3 cellular contexts compared by ENCODE assay signal in genomic region chr5:67405101-67405364, GRCh38.
TF ChIP-seq lines count a peak whose summit lies in the region.

No MANE protein-coding gene starts in this region.

TF ChIP-seq in A549, 52 proteins besides CTCF, POLR2A, EP300 and RAD21:
- no peak for TF ChIP-seq HMGXB4 (CRISPR knock-in tag; IDR thresholded peaks at IDR 0.05; ENCODE audit: borderline replicate concordance)
- TF ChIP-seq, protein P1, sequence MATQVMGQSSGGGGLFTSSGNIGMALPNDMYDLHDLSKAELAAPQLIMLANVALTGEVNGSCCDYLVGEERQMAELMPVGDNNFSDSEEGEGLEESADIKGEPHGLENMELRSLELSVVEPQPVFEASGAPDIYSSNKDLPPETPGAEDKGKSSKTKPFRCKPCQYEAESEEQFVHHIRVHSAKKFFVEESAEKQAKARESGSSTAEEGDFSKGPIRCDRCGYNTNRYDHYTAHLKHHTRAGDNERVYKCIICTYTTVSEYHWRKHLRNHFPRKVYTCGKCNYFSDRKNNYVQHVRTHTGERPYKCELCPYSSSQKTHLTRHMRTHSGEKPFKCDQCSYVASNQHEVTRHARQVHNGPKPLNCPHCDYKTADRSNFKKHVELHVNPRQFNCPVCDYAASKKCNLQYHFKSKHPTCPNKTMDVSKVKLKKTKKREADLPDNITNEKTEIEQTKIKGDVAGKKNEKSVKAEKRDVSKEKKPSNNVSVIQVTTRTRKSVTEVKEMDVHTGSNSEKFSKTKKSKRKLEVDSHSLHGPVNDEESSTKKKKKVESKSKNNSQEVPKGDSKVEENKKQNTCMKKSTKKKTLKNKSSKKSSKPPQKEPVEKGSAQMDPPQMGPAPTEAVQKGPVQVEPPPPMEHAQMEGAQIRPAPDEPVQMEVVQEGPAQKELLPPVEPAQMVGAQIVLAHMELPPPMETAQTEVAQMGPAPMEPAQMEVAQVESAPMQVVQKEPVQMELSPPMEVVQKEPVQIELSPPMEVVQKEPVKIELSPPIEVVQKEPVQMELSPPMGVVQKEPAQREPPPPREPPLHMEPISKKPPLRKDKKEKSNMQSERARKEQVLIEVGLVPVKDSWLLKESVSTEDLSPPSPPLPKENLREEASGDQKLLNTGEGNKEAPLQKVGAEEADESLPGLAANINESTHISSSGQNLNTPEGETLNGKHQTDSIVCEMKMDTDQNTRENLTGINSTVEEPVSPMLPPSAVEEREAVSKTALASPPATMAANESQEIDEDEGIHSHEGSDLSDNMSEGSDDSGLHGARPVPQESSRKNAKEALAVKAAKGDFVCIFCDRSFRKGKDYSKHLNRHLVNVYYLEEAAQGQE (IDR thresholded peaks at IDR 0.05): 0 out of 2 replicates have a peak, but pooled peaks have one; percentile 23

TF ChIP-seq in IMR-90, 13 proteins besides CTCF, POLR2A, EP300 and RAD21 (continued from another document):
- no peak for TF ChIP-seq BHLHE40 (IDR thresholded peaks at IDR 0.05; ENCODE audit: low read depth, low read length)
- no peak for TF ChIP-seq FOS (IDR thresholded peaks at IDR 0.05; ENCODE audit: low read depth, low read length)
- TF ChIP-seq NFE2L2 (IDR thresholded peaks at IDR 0.05; ENCODE audit: low read depth, low read length): no peak
- no peak for TF ChIP-seq CEBPB (IDR thresholded peaks at IDR 0.05; ENCODE audit: low read depth, low read length)

TF ChIP-seq in neural cell, 6 proteins besides CTCF, POLR2A, EP300 and RAD21 (continued from another document):
- TF ChIP-seq, protein P1 (IDR thresholded peaks at IDR 0.05; ENCODE audit: borderline replicate concordance): no peak
- TF ChIP-seq TAF1 (IDR thresholded peaks at IDR 0.05; ENCODE audit: low read depth) (no peak), POLR2AphosphoS5 (IDR thresholded peaks at IDR 0.05) (peak; percentile 54), SMC3 (conservative IDR thresholded peaks at IDR 0.05; ENCODE audit: poor library complexity) (no peak)
